ENCODE assay signal across 8 cellular contexts in genomic region chr6:142926494-142927273, GRCh38. TPM values are rescaled to one million over a fixed set of nuclear protein-coding genes. Genes with fewer than 3 reads are reported as not detected.
A peak's percentile ranks its signal among the peaks of the same experiment; 100 is the strongest.
DNase-seq lines count a peak whose midpoint lies in the region; ATAC-seq lines count a peak whose summit lies in the region.

No MANE protein-coding gene starts in this region.

- ATAC-seq in GM19438 (IDR thresholded peaks at IDR 0.05; ENCODE audit: low read depth, unreplicated experiment) (peak; percentile 96), HG03469 (IDR thresholded peaks at IDR 0.05; ENCODE audit: unreplicated experiment) (peak; percentile 64)

- in situ Hi-C loops in Caki2 (cut with HindIII; ENCODE audit: low pct_unique_long_range_greater_than_20kb, low sequenced_read_pairs): no loop called here

- peak; percentile 69 for DNase-seq in Caki2 (ENCODE audit: low read depth)
- peak; percentile 30 to 89 (median 69) for DNase-seq in T-helper 2 cell
- peak; percentile 86 for DNase-seq in astrocyte of the hippocampus (ENCODE audit: low read depth, low spot score)
- peak; percentile 83 for DNase-seq in hepatic stellate cell (ENCODE audit: low spot score)
- peak; percentile 86 for DNase-seq in putamen (ENCODE audit: low spot score)
- DNase-seq in NCI-H2107 treated with DMSO at 0.1 percent for 48 hours (lab: John Stamatoyannopoulos, UW; ENCODE audit: unreplicated experiment): no peak

RNA-seq across cellular contexts. Expression of gene HIVEP2, which starts 18.3 kb away (rescaled TPM):
- 3.0 and 3.5 TPM in 2 replicates for total RNA-seq in Caki2 (2014; rRNA removed; shearing (Covaris generic); ENCODE audit: low replicate concordance)
